In the genomic region with DNA sequence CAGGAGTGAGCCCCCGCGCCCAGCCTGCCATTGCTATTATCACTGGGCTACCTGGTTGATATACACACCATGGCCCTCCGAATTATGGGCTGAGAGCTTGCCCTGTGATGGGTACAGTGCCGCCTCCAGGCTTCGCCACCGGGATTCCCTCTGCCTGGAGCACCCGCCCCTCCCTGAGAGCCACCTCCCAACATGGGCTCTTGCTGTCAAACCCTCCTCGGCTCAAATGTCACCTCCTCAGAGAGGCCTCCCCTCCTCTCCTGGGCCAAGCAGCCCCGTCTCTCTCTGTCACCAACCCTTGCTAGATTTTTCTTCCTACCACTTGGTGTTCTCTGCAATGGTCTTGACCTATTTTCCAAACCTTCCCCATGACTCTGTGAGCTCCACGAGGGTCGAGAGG, we compare ENCODE assay signal across 25 cellular contexts. TPM values are rescaled to one million over a fixed set of nuclear protein-coding genes. Genes with fewer than 3 reads are reported as not detected.
DNase-seq lines count a peak whose midpoint lies in the region; ATAC-seq, FAIRE-seq and TF ChIP-seq lines count a peak whose summit lies in the region.
"Had no signal": no experiment of that assay in that cellular context is flagged by ENCODE, and none has a peak within 500 bp of the region (broad histone marks: within the 10 kb centered on the region; RNA-seq: fewer than 3 reads in every experiment).

No MANE protein-coding gene starts in this region.

- H3K36me3 ChIP-seq in A673 (ENCODE audit: insufficient read depth, low read length, poor library complexity, severe bottlenecking): no peaks in the 10 kb centered on the region
- H3K36me3 ChIP-seq in H7 (replicated peaks; ENCODE audit: control insufficient read depth, insufficient read depth, low read length): no peaks in the 10 kb centered on the region
- H3K36me3 ChIP-seq in kidney (ENCODE audit: control insufficient read depth in 1 of 2, insufficient read depth in 2 of 2, low read length in 2 of 2): no peaks in the 10 kb centered on the region
- H3K36me3 ChIP-seq: heart left ventricle, SJSA1 had no signal

- intact Hi-C loops in A673 (cut with micrococcal nuclease; ENCODE audit: unreplicated experiment): no loop called here
- intact Hi-C loops in kidney (cut with DNase I): no loop called here

- no peak for ATAC-seq in activated CD8-positive, alpha-beta memory T cell treated with anti-CD3 and anti-CD28 coated beads, Interleukin-2, amount 10 ng/mL, durations not matched to agents 7 days and 5 days
- ATAC-seq in T-cell (replicated peaks in 1 of 4): no peak
- ATAC-seq: heart left ventricle; natural killer cell treated with Interleukin-12 subunit alpha and Interleukin-12 subunit beta and Interleukin-15 and Interleukin-18, amount 100 ng/mL, for 72 hours had no signal

- H3K4me3 ChIP-seq in A673 (ENCODE audit: low read depth, low read length, poor library complexity, severe bottlenecking) (peak overlapping the region; percentile 27), H7 (ENCODE audit: insufficient read depth, low read depth, low read length) (peak overlapping the region; percentile 37), kidney (ENCODE audit: low read length in 2 of 2) (no peak overlapping the region)
- H3K4me3 ChIP-seq: heart left ventricle, SJSA1 had no signal

- H3K9ac ChIP-seq in kidney (ENCODE audit: low read length in 2 of 2): no peak overlapping the region

- no TSS peak for BruUV-seq in A673 (replicated peaks; lab: Mats Ljungman, UMichigan)

- H3K9me3 ChIP-seq in A673 (ENCODE audit: low read depth, low read length, poor library complexity, severe bottlenecking) (no peaks in the 10 kb centered on the region), kidney (ENCODE audit: control insufficient read depth in 1 of 2, low read length in 2 of 2) (no peaks in the 10 kb centered on the region)
- H3K9me3 ChIP-seq: heart left ventricle, SJSA1 had no signal

- H3K36me3 Mint-ChIP-seq in brain (no peaks in the 10 kb centered on the region), nephron (ENCODE audit: low read depth) (no peaks in the 10 kb centered on the region), T-cell (no peaks in the 10 kb centered on the region)
- no peaks in the 10 kb centered on the region for H3K36me3 Mint-ChIP-seq in activated CD8-positive, alpha-beta memory T cell treated with anti-CD3 and anti-CD28 coated beads, Interleukin-2, amount 10 ng/mL, durations not matched to agents 7 days and 5 days
- H3K36me3 Mint-ChIP-seq: activated naive CD4-positive, alpha-beta T cell treated with anti-CD3 and anti-CD28 coated beads, Interleukin-2, amount 50 U/mL, for 24 hours; CD4-positive, CD25-positive, alpha-beta regulatory T cell; natural killer cell treated with Interleukin-12 subunit alpha and Interleukin-12 subunit beta and Interleukin-15 and Interleukin-18, amount 100 ng/mL, for 72 hours had no signal

- TF ChIP-seq CTCF in A673 (conservative IDR thresholded peaks at IDR 0.05; ENCODE audit: low read depth, low read length) (no peak), brain (conservative IDR thresholded peaks at IDR 0.05) (no peak), nephron (IDR thresholded peaks at IDR 0.05; ENCODE audit: unreplicated experiment in 3 of 3) (no peak), GM13977 (IDR thresholded peaks at IDR 0.05; ENCODE audit: extremely low read depth, insufficient read depth, missing control alignments) (no peak), kidney (IDR thresholded peaks at IDR 0.05; ENCODE audit: borderline replicate concordance, extremely low read depth, insufficient read depth) (no peak)

- H3K27ac ChIP-seq in A673 (ENCODE audit: low read depth, low read length, poor library complexity, severe bottlenecking): peak overlapping the region; percentile 90
- H3K27ac ChIP-seq in kidney (ENCODE audit: low read depth in 2 of 2, low read length in 2 of 2): no peak overlapping the region
- H3K27ac ChIP-seq: HL-60, SJSA1 had no signal

- in situ Hi-C loops in GM13977 (cut with MboI; ENCODE audit: low pct_unique_long_range_greater_than_20kb, low sequenced_read_pairs, unreplicated experiment): no loop called here

- H3K27ac Mint-ChIP-seq in brain (peak overlapping the region in 3 of 5 experiments; percentile 67 to 88 (median 72)), nephron (peak overlapping the region; percentile 71 to 77 (median 75)), T-cell (peak overlapping the region in 1 of 2 donors; percentile 22)
- H3K27ac Mint-ChIP-seq in activated CD8-positive, alpha-beta memory T cell treated with anti-CD3 and anti-CD28 coated beads, Interleukin-2, amount 10 ng/mL, durations not matched to agents 7 days and 5 days: no peak overlapping the region
- H3K27ac Mint-ChIP-seq: activated B cell treated with CpG ODN at 0.5 μM for 24 hours; activated CD4-positive, alpha-beta memory T cell treated with anti-CD3 and anti-CD28 coated beads, Interleukin-2, amount 10 ng/mL, durations not matched to agents 7 days and 5 days; activated naive CD4-positive, alpha-beta T cell treated with anti-CD3 and anti-CD28 coated beads, Interleukin-2, amount 50 U/mL, for 24 hours; natural killer cell treated with Interleukin-12 subunit alpha and Interleukin-12 subunit beta and Interleukin-15 and Interleukin-18, amount 100 ng/mL, for 72 hours had no signal

- H3K4me1 Mint-ChIP-seq in brain (peaks cover 58% of the 10 kb centered on the region), nephron (peaks cover 30% of the 10 kb centered on the region), T-cell (peaks cover 16 to 45% (median 25%) of the 10 kb centered on the region in 3 donors)
- peaks cover 2% of the 10 kb centered on the region for H3K4me1 Mint-ChIP-seq in activated CD8-positive, alpha-beta memory T cell treated with anti-CD3 and anti-CD28 coated beads, Interleukin-2, amount 10 ng/mL, durations not matched to agents 7 days and 5 days

- H3K4me1 ChIP-seq in A673 (ENCODE audit: insufficient read depth, low read length, poor library complexity, severe bottlenecking) (peaks cover 28% of the 10 kb centered on the region), kidney (ENCODE audit: control insufficient read depth in 1 of 2, insufficient read depth in 1 of 2, low read depth in 1 of 2, low read length in 2 of 2) (peaks cover 0 to 3% of the 10 kb centered on the region in 2 donors)

- DNase-seq in A673 (ENCODE audit: low spot score) (no peak), H7 (peak; percentile 62), GM13977 (ENCODE audit: low spot score) (no peak), T-cell (no peak), kidney (no peak)
- DNase-seq in activated CD8-positive, alpha-beta memory T cell treated with anti-CD3 and anti-CD28 coated beads, Interleukin-2, amount 10 ng/mL, durations not matched to agents 7 days and 5 days: no peak
- DNase-seq: activated B cell treated with CpG ODN at 0.5 μM for 24 hours; activated CD4-positive, alpha-beta memory T cell treated with anti-CD3 and anti-CD28 coated beads, Interleukin-2, amount 10 ng/mL, durations not matched to agents 7 days and 5 days; activated T-cell treated with anti-CD3 and anti-CD28 coated beads, Interleukin-2, amount 50 U/mL, for 48 hours; CD4-positive, CD25-positive, alpha-beta regulatory T cell; heart left ventricle; KG1; MV-4-11; NCI-H2029; OCI-M1; stimulated activated CD4-positive, alpha-beta T cell treated with anti-CD3 and anti-CD28 coated beads, Interleukin-12 subunit alpha, Interleukin-12 subunit beta, amount 100 ng/mL, for 4 hours; stimulated activated CD8-positive, alpha-beta memory T cell treated with anti-CD3 and anti-CD28 coated beads, Interleukin-4, amount 100 ng/mL, for 48 hours; substantia nigra had no signal

- H3K4me3 Mint-ChIP-seq in brain (peak overlapping the region; percentile 9 to 73 (median 61)), nephron (peak overlapping the region; percentile 11 to 53 (median 50)), T-cell (peak overlapping the region in 1 of 3 donors; percentile 12)
- no peak overlapping the region for H3K4me3 Mint-ChIP-seq in activated CD8-positive, alpha-beta memory T cell treated with anti-CD3 and anti-CD28 coated beads, Interleukin-2, amount 10 ng/mL, durations not matched to agents 7 days and 5 days
- H3K4me3 Mint-ChIP-seq: activated B cell treated with CpG ODN at 0.5 μM for 24 hours; activated CD4-positive, alpha-beta memory T cell treated with anti-CD3 and anti-CD28 coated beads, Interleukin-2, amount 10 ng/mL, durations not matched to agents 7 days and 5 days; activated naive CD4-positive, alpha-beta T cell treated with anti-CD3 and anti-CD28 coated beads, Interleukin-2, amount 50 U/mL, for 24 hours; natural killer cell treated with Interleukin-12 subunit alpha and Interleukin-12 subunit beta and Interleukin-15 and Interleukin-18, amount 100 ng/mL, for 72 hours had no signal

- H3K27me3 Mint-ChIP-seq in brain (peaks cover 11% of the 10 kb centered on the region), nephron (ENCODE audit: low read depth) (peaks cover 28% of the 10 kb centered on the region), T-cell (no peaks in the 10 kb centered on the region)
- peaks cover 3% of the 10 kb centered on the region for H3K27me3 Mint-ChIP-seq in activated CD8-positive, alpha-beta memory T cell treated with anti-CD3 and anti-CD28 coated beads, Interleukin-2, amount 10 ng/mL, durations not matched to agents 7 days and 5 days
- H3K27me3 Mint-ChIP-seq: activated CD4-positive, alpha-beta memory T cell treated with anti-CD3 and anti-CD28 coated beads, Interleukin-2, amount 10 ng/mL, durations not matched to agents 7 days and 5 days; activated naive CD4-positive, alpha-beta T cell treated with anti-CD3 and anti-CD28 coated beads, Interleukin-2, amount 50 U/mL, for 24 hours had no signal

- H3K27me3 ChIP-seq in A673 (replicated peaks; ENCODE audit: insufficient read depth, low read depth, low read length, poor library complexity): no peaks in the 10 kb centered on the region
- peaks cover 2% of the 10 kb centered on the region; the same call in 1 of the 2 replicates for H3K27me3 ChIP-seq in H7 (ENCODE audit: control insufficient read depth, insufficient read depth, low read length)
- H3K27me3 ChIP-seq: SJSA1 had no signal

- H3K9me3 Mint-ChIP-seq in brain (peaks cover 0 to 10% (median 0%) of the 10 kb centered on the region in 5 experiments), nephron (no peaks in the 10 kb centered on the region), T-cell (no peaks in the 10 kb centered on the region)
- H3K9me3 Mint-ChIP-seq in activated CD8-positive, alpha-beta memory T cell treated with anti-CD3 and anti-CD28 coated beads, Interleukin-2, amount 10 ng/mL, durations not matched to agents 7 days and 5 days (ENCODE audit: low read depth): no peaks in the 10 kb centered on the region
- H3K9me3 Mint-ChIP-seq: activated B cell treated with CpG ODN at 0.5 μM for 24 hours; activated CD4-positive, alpha-beta memory T cell treated with anti-CD3 and anti-CD28 coated beads, Interleukin-2, amount 10 ng/mL, durations not matched to agents 7 days and 5 days; activated naive CD4-positive, alpha-beta T cell treated with anti-CD3 and anti-CD28 coated beads, Interleukin-2, amount 50 U/mL, for 24 hours; natural killer cell treated with Interleukin-12 subunit alpha and Interleukin-12 subunit beta and Interleukin-15 and Interleukin-18, amount 100 ng/mL, for 72 hours had no signal

- POLR2A ChIA-PET in A673 (lab: Charles Lee; ENCODE audit: low non-redundant PET): no interaction called here
- POLR2A ChIA-PET in T-cell (lab: Charles Lee): interaction anchor here in 1 of 2 donors (0.7 kb wide), 1 partner anchor 1278 kb away, joined by 7 read pairs; no protein-coding TSS in a partner anchor

- CTCF ChIA-PET in A673 (lab: Charles Lee) (no interaction called here), T-cell (lab: Charles Lee) (no interaction called here)
- CTCF ChIA-PET in activated CD8-positive, alpha-beta memory T cell treated with anti-CD3 and anti-CD28 coated beads, Interleukin-2, amount 10 ng/mL, durations not matched to agents 7 days and 5 days (lab: Charles Lee): no interaction called here

- no peak for FAIRE-seq in kidney (lab: Jason Lieb, UNC)
- FAIRE-seq: islet of Langerhans had no signal

RNA-seq across cellular contexts. Expression of gene TLE2, which starts 12.2 kb away (rescaled TPM):
- total RNA-seq in A673 (2021) (10.8 and 18.3 TPM in 2 replicates), T-cell (10 to 100 TPM; 16.7 to 29.7 (median 21.5) TPM), kidney (76.6 TPM)
- total RNA-seq in H7 (2014; rRNA removed; shearing (Covaris generic)): 9.6 and 18.7 TPM in 2 replicates
- polyA plus RNA-seq in brain (ENCODE audit: insufficient read depth, low read depth, low replicate concordance) (139 TPM), kidney (ENCODE audit: insufficient read depth, low read depth, low replicate concordance) (28.2 TPM)
- 1 to 10 TPM in 1 of 2 experiments, under 1 TPM in 1; 0.47 to 1.0 TPM for total RNA-seq in activated CD8-positive, alpha-beta memory T cell treated with anti-CD3 and anti-CD28 coated beads, Interleukin-2, amount 10 ng/mL, durations not matched to agents 7 days and 5 days

RNA-seq across cellular contexts. Expression of gene TLE5, which starts 21.0 kb away (rescaled TPM):
- total RNA-seq in A673 (2021) (360 and 397 TPM in 2 replicates), T-cell (1,000 to 10,000 TPM in 3 of 5 donors, 100 to 1,000 TPM in 2; 777 to 1,202 (median 1,047) TPM), kidney (526 TPM)
- total RNA-seq in H7 (2014; rRNA removed; shearing (Covaris generic)): 300 and 386 TPM in 2 replicates
- polyA plus RNA-seq in brain (ENCODE audit: insufficient read depth, low read depth, low replicate concordance) (1,738 TPM), kidney (ENCODE audit: insufficient read depth, low read depth, low replicate concordance) (580 TPM)
- 100 to 1,000 TPM; 508 to 583 TPM for total RNA-seq in activated CD8-positive, alpha-beta memory T cell treated with anti-CD3 and anti-CD28 coated beads, Interleukin-2, amount 10 ng/mL, durations not matched to agents 7 days and 5 days

RNA-seq across cellular contexts. Expression of gene GNA11, which starts 52.9 kb away (rescaled TPM):
- total RNA-seq in A673 (2021): 61.6 and 64.3 TPM in 2 replicates
- 30.0 and 35.0 TPM in 2 replicates for total RNA-seq in H7 (2014; rRNA removed; shearing (Covaris generic))
- polyA plus RNA-seq in brain (ENCODE audit: insufficient read depth, low read depth, low replicate concordance): 130 TPM
- 1 to 10 TPM in 1 of 2 experiments, under 1 TPM in 1; 0.50 to 1.2 TPM for total RNA-seq in activated CD8-positive, alpha-beta memory T cell treated with anti-CD3 and anti-CD28 coated beads, Interleukin-2, amount 10 ng/mL, durations not matched to agents 7 days and 5 days
- 1 to 10 TPM; 2.3 to 6.3 (median 4.0) TPM for total RNA-seq in T-cell
- 69.4 TPM for total RNA-seq in kidney
- 43.9 TPM for polyA plus RNA-seq in kidney (ENCODE audit: insufficient read depth, low read depth, low replicate concordance)

Comparison
In these comparisons a context has a peak if more than half of its experiments do, and no peak if none do; other contexts are left out.
1. H3K4me3 ChIP-seq: peak in A673 (single experiment) and H7 (single experiment); none in kidney (0 of 2).